Comparison of ENCODE assay signal across 1 cellular context in genomic region chr17:64661981-64662773, GRCh38.
TF ChIP-seq lines count a peak whose summit lies in the region.

Gene SMURF2 (minus strand): TSS chr17:64662307. CDS start chr17:64661880, 427 bp downstream.

TF ChIP-seq in HepG2, 621 proteins besides CTCF, POLR2A, EP300 and RAD21 (continued from another document and continues in another):
- no peak for TF ChIP-seq CEBPZ (IDR thresholded peaks at IDR 0.05; ENCODE audit: low read length)
- TF ChIP-seq PRMT3 (CRISPR knock-in tag; IDR thresholded peaks at IDR 0.05; ENCODE audit: borderline replicate concordance, low read depth), result no peak
- 0 out of 2 replicates have a peak, but pooled peaks have one; percentile 36 for TF ChIP-seq MYNN (CRISPR knock-in tag; IDR thresholded peaks at IDR 0.05; ENCODE audit: low read depth)
- TF ChIP-seq CHD4 (IDR thresholded peaks at IDR 0.05; ENCODE audit: borderline replicate concordance, low read length), result no peak
- TF ChIP-seq, protein P1, sequence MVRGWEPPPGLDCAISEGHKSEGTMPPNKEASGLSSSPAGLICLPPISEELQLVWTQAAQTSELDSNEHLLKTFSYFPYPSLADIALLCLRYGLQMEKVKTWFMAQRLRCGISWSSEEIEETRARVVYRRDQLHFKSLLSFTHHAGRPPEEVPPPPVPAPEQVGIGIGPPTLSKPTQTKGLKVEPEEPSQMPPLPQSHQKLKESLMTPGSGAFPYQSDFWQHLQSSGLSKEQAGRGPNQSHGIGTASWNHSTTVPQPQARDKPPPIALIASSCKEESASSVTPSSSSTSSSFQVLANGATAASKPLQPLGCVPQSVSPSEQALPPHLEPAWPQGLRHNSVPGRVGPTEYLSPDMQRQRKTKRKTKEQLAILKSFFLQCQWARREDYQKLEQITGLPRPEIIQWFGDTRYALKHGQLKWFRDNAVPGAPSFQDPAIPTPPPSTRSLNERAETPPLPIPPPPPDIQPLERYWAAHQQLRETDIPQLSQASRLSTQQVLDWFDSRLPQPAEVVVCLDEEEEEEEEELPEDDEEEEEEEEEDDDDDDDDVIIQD (CRISPR knock-in tag; IDR thresholded peaks at IDR 0.05; ENCODE audit: low read depth), result no peak
- no peak for TF ChIP-seq ZKSCAN5 (CRISPR knock-in tag; IDR thresholded peaks at IDR 0.05)
- no peak for TF ChIP-seq ZNF335 (CRISPR knock-in tag; IDR thresholded peaks at IDR 0.05)
- no peak for TF ChIP-seq RFX3 (CRISPR knock-in tag; IDR thresholded peaks at IDR 0.05)
- TF ChIP-seq MIER2 (CRISPR knock-in tag; IDR thresholded peaks at IDR 0.05), result no peak
- no peak for TF ChIP-seq THYN1 (CRISPR knock-in tag; IDR thresholded peaks at IDR 0.05; ENCODE audit: borderline replicate concordance, low read depth)
- TF ChIP-seq, protein P2, sequence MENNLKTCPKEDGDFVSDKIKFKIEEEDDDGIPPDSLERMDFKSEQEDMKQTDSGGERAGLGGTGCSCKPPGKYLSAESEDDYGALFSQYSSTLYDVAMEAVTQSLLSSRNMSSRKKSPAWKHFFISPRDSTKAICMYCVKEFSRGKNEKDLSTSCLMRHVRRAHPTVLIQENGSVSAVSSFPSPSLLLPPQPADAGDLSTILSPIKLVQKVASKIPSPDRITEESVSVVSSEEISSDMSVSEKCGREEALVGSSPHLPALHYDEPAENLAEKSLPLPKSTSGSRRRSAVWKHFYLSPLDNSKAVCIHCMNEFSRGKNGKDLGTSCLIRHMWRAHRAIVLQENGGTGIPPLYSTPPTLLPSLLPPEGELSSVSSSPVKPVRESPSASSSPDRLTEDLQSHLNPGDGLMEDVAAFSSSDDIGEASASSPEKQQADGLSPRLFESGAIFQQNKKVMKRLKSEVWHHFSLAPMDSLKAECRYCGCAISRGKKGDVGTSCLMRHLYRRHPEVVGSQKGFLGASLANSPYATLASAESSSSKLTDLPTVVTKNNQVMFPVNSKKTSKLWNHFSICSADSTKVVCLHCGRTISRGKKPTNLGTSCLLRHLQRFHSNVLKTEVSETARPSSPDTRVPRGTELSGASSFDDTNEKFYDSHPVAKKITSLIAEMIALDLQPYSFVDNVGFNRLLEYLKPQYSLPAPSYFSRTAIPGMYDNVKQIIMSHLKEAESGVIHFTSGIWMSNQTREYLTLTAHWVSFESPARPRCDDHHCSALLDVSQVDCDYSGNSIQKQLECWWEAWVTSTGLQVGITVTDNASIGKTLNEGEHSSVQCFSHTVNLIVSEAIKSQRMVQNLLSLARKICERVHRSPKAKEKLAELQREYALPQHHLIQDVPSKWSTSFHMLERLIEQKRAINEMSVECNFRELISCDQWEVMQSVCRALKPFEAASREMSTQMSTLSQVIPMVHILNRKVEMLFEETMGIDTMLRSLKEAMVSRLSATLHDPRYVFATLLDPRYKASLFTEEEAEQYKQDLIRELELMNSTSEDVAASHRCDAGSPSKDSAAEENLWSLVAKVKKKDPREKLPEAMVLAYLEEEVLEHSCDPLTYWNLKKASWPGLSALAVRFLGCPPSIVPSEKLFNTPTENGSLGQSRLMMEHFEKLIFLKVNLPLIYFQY (CRISPR knock-in tag; IDR thresholded peaks at IDR 0.05; ENCODE audit: borderline replicate concordance), result no peak
- TF ChIP-seq MED13 (CRISPR knock-in tag; IDR thresholded peaks at IDR 0.05), result 0 out of 2 replicates have a peak, but pooled peaks have one; percentile 53
- no peak for TF ChIP-seq SMAD9 (CRISPR knock-in tag; IDR thresholded peaks at IDR 0.05)
- TF ChIP-seq NFIC (IDR thresholded peaks at IDR 0.05; ENCODE audit: low read length), result no peak
- TF ChIP-seq YEATS2 (CRISPR knock-in tag; IDR thresholded peaks at IDR 0.05; ENCODE audit: borderline replicate concordance), result no peak
- no peak for TF ChIP-seq MAFK (conservative IDR thresholded peaks at IDR 0.05 in 1 of 2, IDR thresholded peaks at IDR 0.05 in 1 of 2; ENCODE audit: low read length in 2 of 2)
- TF ChIP-seq SCMH1 (CRISPR knock-in tag; IDR thresholded peaks at IDR 0.05; ENCODE audit: borderline replicate concordance), result no peak
- TF ChIP-seq, protein P3, sequence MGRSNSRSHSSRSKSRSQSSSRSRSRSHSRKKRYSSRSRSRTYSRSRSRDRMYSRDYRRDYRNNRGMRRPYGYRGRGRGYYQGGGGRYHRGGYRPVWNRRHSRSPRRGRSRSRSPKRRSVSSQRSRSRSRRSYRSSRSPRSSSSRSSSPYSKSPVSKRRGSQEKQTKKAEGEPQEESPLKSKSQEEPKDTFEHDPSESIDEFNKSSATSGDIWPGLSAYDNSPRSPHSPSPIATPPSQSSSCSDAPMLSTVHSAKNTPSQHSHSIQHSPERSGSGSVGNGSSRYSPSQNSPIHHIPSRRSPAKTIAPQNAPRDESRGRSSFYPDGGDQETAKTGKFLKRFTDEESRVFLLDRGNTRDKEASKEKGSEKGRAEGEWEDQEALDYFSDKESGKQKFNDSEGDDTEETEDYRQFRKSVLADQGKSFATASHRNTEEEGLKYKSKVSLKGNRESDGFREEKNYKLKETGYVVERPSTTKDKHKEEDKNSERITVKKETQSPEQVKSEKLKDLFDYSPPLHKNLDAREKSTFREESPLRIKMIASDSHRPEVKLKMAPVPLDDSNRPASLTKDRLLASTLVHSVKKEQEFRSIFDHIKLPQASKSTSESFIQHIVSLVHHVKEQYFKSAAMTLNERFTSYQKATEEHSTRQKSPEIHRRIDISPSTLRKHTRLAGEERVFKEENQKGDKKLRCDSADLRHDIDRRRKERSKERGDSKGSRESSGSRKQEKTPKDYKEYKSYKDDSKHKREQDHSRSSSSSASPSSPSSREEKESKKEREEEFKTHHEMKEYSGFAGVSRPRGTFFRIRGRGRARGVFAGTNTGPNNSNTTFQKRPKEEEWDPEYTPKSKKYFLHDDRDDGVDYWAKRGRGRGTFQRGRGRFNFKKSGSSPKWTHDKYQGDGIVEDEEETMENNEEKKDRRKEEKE (IDR thresholded peaks at IDR 0.05), result no peak
- peak; percentile 56; the same call in 1 of the 2 replicates for TF ChIP-seq GABPB1 (CRISPR knock-in tag; IDR thresholded peaks at IDR 0.05)
- TF ChIP-seq ZNF776 (CRISPR knock-in tag; IDR thresholded peaks at IDR 0.05), result no peak; the same call in 1 of the 2 replicates
- 0 out of 2 replicates have a peak, but pooled peaks have one; percentile 16 for TF ChIP-seq ZNF274 (CRISPR knock-in tag; IDR thresholded peaks at IDR 0.05)
- TF ChIP-seq NFE2L1 (CRISPR knock-in tag; IDR thresholded peaks at IDR 0.05; ENCODE audit: borderline replicate concordance), result 0 out of 2 replicates have a peak, but pooled peaks have one; percentile 23
- TF ChIP-seq ZNF451 (CRISPR knock-in tag; IDR thresholded peaks at IDR 0.05), result peak; percentile 66; the same call in 1 of the 2 replicates
- no peak for TF ChIP-seq ETV6 (CRISPR knock-in tag; conservative IDR thresholded peaks at IDR 0.05)
- TF ChIP-seq HIVEP1 (CRISPR knock-in tag; IDR thresholded peaks at IDR 0.05), result no peak
- TF ChIP-seq, protein P4, sequence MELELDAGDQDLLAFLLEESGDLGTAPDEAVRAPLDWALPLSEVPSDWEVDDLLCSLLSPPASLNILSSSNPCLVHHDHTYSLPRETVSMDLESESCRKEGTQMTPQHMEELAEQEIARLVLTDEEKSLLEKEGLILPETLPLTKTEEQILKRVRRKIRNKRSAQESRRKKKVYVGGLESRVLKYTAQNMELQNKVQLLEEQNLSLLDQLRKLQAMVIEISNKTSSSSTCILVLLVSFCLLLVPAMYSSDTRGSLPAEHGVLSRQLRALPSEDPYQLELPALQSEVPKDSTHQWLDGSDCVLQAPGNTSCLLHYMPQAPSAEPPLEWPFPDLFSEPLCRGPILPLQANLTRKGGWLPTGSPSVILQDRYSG (CRISPR knock-in tag; IDR thresholded peaks at IDR 0.05), result no peak
- TF ChIP-seq, protein P5, sequence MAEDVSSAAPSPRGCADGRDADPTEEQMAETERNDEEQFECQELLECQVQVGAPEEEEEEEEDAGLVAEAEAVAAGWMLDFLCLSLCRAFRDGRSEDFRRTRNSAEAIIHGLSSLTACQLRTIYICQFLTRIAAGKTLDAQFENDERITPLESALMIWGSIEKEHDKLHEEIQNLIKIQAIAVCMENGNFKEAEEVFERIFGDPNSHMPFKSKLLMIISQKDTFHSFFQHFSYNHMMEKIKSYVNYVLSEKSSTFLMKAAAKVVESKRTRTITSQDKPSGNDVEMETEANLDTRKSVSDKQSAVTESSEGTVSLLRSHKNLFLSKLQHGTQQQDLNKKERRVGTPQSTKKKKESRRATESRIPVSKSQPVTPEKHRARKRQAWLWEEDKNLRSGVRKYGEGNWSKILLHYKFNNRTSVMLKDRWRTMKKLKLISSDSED (CRISPR knock-in tag; IDR thresholded peaks at IDR 0.05), result no peak
- peak; percentile 17; the same call in 1 of the 2 replicates for TF ChIP-seq KAT8 (CRISPR knock-in tag; IDR thresholded peaks at IDR 0.05)
- TF ChIP-seq YEATS4 (CRISPR knock-in tag; IDR thresholded peaks at IDR 0.05; ENCODE audit: borderline replicate concordance), result peak; percentile 46; the same call in 1 of the 2 replicates
- no peak for TF ChIP-seq HOXA9 (CRISPR knock-in tag; IDR thresholded peaks at IDR 0.05; ENCODE audit: borderline replicate concordance)
- TF ChIP-seq LCORL (IDR thresholded peaks at IDR 0.05), result no peak
- TF ChIP-seq LCORL (CRISPR knock-in tag; IDR thresholded peaks at IDR 0.05), result no peak
- no peak for TF ChIP-seq ZNF790 (CRISPR knock-in tag; IDR thresholded peaks at IDR 0.05; ENCODE audit: borderline replicate concordance)
- TF ChIP-seq, protein P6, sequence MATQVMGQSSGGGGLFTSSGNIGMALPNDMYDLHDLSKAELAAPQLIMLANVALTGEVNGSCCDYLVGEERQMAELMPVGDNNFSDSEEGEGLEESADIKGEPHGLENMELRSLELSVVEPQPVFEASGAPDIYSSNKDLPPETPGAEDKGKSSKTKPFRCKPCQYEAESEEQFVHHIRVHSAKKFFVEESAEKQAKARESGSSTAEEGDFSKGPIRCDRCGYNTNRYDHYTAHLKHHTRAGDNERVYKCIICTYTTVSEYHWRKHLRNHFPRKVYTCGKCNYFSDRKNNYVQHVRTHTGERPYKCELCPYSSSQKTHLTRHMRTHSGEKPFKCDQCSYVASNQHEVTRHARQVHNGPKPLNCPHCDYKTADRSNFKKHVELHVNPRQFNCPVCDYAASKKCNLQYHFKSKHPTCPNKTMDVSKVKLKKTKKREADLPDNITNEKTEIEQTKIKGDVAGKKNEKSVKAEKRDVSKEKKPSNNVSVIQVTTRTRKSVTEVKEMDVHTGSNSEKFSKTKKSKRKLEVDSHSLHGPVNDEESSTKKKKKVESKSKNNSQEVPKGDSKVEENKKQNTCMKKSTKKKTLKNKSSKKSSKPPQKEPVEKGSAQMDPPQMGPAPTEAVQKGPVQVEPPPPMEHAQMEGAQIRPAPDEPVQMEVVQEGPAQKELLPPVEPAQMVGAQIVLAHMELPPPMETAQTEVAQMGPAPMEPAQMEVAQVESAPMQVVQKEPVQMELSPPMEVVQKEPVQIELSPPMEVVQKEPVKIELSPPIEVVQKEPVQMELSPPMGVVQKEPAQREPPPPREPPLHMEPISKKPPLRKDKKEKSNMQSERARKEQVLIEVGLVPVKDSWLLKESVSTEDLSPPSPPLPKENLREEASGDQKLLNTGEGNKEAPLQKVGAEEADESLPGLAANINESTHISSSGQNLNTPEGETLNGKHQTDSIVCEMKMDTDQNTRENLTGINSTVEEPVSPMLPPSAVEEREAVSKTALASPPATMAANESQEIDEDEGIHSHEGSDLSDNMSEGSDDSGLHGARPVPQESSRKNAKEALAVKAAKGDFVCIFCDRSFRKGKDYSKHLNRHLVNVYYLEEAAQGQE (IDR thresholded peaks at IDR 0.05; ENCODE audit: borderline replicate concordance in 1 of 2, low read depth in 1 of 2, low read length in 2 of 2), result peak in 1 of 2 experiments; percentile 49; a peak in 1 of 4 replicates
- peak; percentile 29; the same call in 1 of the 2 replicates for TF ChIP-seq FOXK1 (CRISPR knock-in tag; IDR thresholded peaks at IDR 0.05; ENCODE audit: borderline replicate concordance, low read depth)
- TF ChIP-seq, protein P7, sequence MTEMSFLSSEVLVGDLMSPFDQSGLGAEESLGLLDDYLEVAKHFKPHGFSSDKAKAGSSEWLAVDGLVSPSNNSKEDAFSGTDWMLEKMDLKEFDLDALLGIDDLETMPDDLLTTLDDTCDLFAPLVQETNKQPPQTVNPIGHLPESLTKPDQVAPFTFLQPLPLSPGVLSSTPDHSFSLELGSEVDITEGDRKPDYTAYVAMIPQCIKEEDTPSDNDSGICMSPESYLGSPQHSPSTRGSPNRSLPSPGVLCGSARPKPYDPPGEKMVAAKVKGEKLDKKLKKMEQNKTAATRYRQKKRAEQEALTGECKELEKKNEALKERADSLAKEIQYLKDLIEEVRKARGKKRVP (CRISPR knock-in tag; IDR thresholded peaks at IDR 0.05), result no peak
- TF ChIP-seq AGO1 (IDR thresholded peaks at IDR 0.05; ENCODE audit: low read depth, low read length, poor library complexity, severe bottlenecking), result no peak
- no peak for TF ChIP-seq ZNF564 (CRISPR knock-in tag; IDR thresholded peaks at IDR 0.05)
- peak; percentile 84; the same call in 1 of the 2 replicates for TF ChIP-seq SRY (CRISPR knock-in tag; IDR thresholded peaks at IDR 0.05)
